8 cellular contexts compared by ENCODE assay signal in genomic region chr10:69318997-69319727, GRCh38. TPM values are rescaled to one million over a fixed set of nuclear protein-coding genes. Genes with fewer than 3 reads are reported as not detected.
A peak's percentile ranks its signal among the peaks of the same experiment; 100 is the strongest.
DNase-seq lines count a peak whose midpoint lies in the region; ATAC-seq and TF ChIP-seq lines count a peak whose summit lies in the region.

No MANE protein-coding gene starts in this region.

- H3K79me2 ChIP-seq in GM23338 (replicated peaks; ENCODE audit: insufficient read depth) = peaks cover 55% of the 10 kb centered on the region

- no peak overlapping the region; the same call in 1 of the 2 replicates for H3K27ac Mint-ChIP-seq in GM23338
- peak overlapping the region; percentile 87 to 97 (median 95) for H3K27ac Mint-ChIP-seq in naive thymus-derived CD8-positive, alpha-beta T cell

- H3K27me3 Mint-ChIP-seq in GM23338 (ENCODE audit: insufficient read depth, low read depth, poor library complexity) = peaks cover 7% of the 10 kb centered on the region
- H3K27me3 Mint-ChIP-seq in naive thymus-derived CD8-positive, alpha-beta T cell = no peaks in the 10 kb centered on the region

- peaks cover 66% of the 10 kb centered on the region for H3K4me1 ChIP-seq in GM23338 (ENCODE audit: insufficient read depth)

- peak; percentile 17 for TF ChIP-seq POLR2A in erythroblast (IDR thresholded peaks at IDR 0.05; ENCODE audit: low read length)

- H3K36me3 ChIP-seq in GM23338 (ENCODE audit: insufficient read depth) = no peaks in the 10 kb centered on the region

- POLR2A ChIA-PET in naive thymus-derived CD8-positive, alpha-beta T cell (lab: Charles Lee) = interaction anchor here (1.0 to 5.0 kb wide), 11 partner anchors 9 to 89 kb away, joined by 3 to 43 read pairs (median 17); no protein-coding TSS in a partner anchor

- peak overlapping the region; percentile 99 for H3K4me2 ChIP-seq in GM23338

- peaks cover 53% of the 10 kb centered on the region for H3K4me1 Mint-ChIP-seq in GM23338
- H3K4me1 Mint-ChIP-seq in naive thymus-derived CD8-positive, alpha-beta T cell = peaks cover 17 to 52% (median 47%) of the 10 kb centered on the region in 4 donors

- no peak for TF ChIP-seq CTCF in GM23338 (conservative IDR thresholded peaks at IDR 0.05; ENCODE audit: low read depth in 2 of 2)

- H3K36me3 Mint-ChIP-seq in GM23338 (ENCODE audit: low read depth) = peaks cover 6% of the 10 kb centered on the region; the same call in 2 of the 3 replicates
- no peaks in the 10 kb centered on the region for H3K36me3 Mint-ChIP-seq in naive thymus-derived CD8-positive, alpha-beta T cell

- peaks cover 14% of the 10 kb centered on the region for H4K20me1 ChIP-seq in GM23338 (replicated peaks; ENCODE audit: insufficient read depth)

- no peaks in the 10 kb centered on the region for H3K9me2 ChIP-seq in GM23338 (ENCODE audit: insufficient read depth)

- peak; percentile 20 for ATAC-seq in GM23338
- peak; percentile 13 to 27 for ATAC-seq in naive thymus-derived CD8-positive, alpha-beta T cell
- peak; percentile 19 for ATAC-seq in stimulated activated naive CD8-positive, alpha-beta T cell treated with anti-CD3 and anti-CD28 coated beads, Interleukin-15, Interleukin-2, amounts not matched to agents 100 U/mL and 50 U/mL, for 24 hours

- no peak overlapping the region for H3K27ac ChIP-seq in GM23338 (ENCODE audit: low read depth)

- no peaks in the 10 kb centered on the region for H3K27me3 ChIP-seq in GM23338 (ENCODE audit: insufficient read depth)

- H3K9me3 Mint-ChIP-seq in GM23338 = no peaks in the 10 kb centered on the region
- H3K9me3 Mint-ChIP-seq in naive thymus-derived CD8-positive, alpha-beta T cell = no peaks in the 10 kb centered on the region

- peak; percentile 40 for DNase-seq in GF-D8 (lab: John Stamatoyannopoulos, UW)
- no peak for DNase-seq in GM23338 (ENCODE audit: low spot score)
- peak; percentile 8 for DNase-seq in NCI-H1105 treated with DMSO at 0.1 percent for 48 hours (lab: John Stamatoyannopoulos, UW)
- DNase-seq in activated T-cell treated with anti-CD3 and anti-CD28 coated beads for 48 hours (ENCODE audit: low read depth) = peak; percentile 79
- peak; percentile 82 to 90 for DNase-seq in erythroblast (lab: John Stamatoyannopoulos, UW)
- DNase-seq in naive thymus-derived CD8-positive, alpha-beta T cell = peak; percentile 52 to 83 (median 64)
- DNase-seq in stimulated activated naive CD8-positive, alpha-beta T cell treated with anti-CD3 and anti-CD28 coated beads, Interleukin-15, Interleukin-2, amounts not matched to agents 100 U/mL and 50 U/mL, for 24 hours = peak; percentile 82
- DNase-seq in HPDE6-E6E7 (ENCODE audit: extremely low spot score) = no peak

- H3F3A ChIP-seq in GM23338 (replicated peaks; ENCODE audit: low read depth) = peaks cover 13% of the 10 kb centered on the region

- H3K4me3 ChIP-seq in GM23338 = peak overlapping the region; percentile 99

- H3K4me3 Mint-ChIP-seq in GM23338 = peak overlapping the region; percentile 95
- peak overlapping the region; percentile 93 to 98 (median 96) for H3K4me3 Mint-ChIP-seq in naive thymus-derived CD8-positive, alpha-beta T cell

- H2AFZ ChIP-seq in GM23338 = no peak overlapping the region

TF ChIP-seq in GM23338, 12 proteins besides CTCF, POLR2A, EP300 and RAD21:
- TF ChIP-seq NANOG (IDR thresholded peaks at IDR 0.05; ENCODE audit: borderline replicate concordance) = no peak

RNA-seq across cellular contexts. Expression of gene HK1, which starts 40.9 kb away (rescaled TPM):
- total RNA-seq in GM23338 (2014; rRNA removed; shearing (Covaris generic)) = 197 and 229 TPM in 2 replicates
- 70.0 and 76.6 TPM in 2 replicates for polyA plus RNA-seq in GM23338 (2016; fragmentation: Nextera tagmentation; extraction: Ambion mirVana)
- 10 to 100 TPM; 63.5 to 67.1 TPM for total RNA-seq in naive thymus-derived CD8-positive, alpha-beta T cell
- polyA plus RNA-seq in naive thymus-derived CD8-positive, alpha-beta T cell = 100 to 1,000 TPM in 1 of 3 donors, 10 to 100 TPM in 2; 89.9 to 129 (median 97.1) TPM

Comparison
In these comparisons a context has a peak if more than half of its experiments do, and no peak if none do; other contexts are left out.
1. DNase-seq: peak in GF-D8 (single experiment), NCI-H1105 treated with DMSO at 0.1 percent for 48 hours (single experiment), activated T-cell treated with anti-CD3 and anti-CD28 coated beads for 48 hours (single experiment), erythroblast (2 of 2), naive thymus-derived CD8-positive, alpha-beta T cell (10 of 10) and stimulated activated naive CD8-positive, alpha-beta T cell treated with anti-CD3 and anti-CD28 coated beads, Interleukin-15, Interleukin-2, amounts not matched to agents 100 U/mL and 50 U/mL, for 24 hours (single experiment); none in GM23338 (single experiment) and HPDE6-E6E7 (single experiment).
2. Peak in every context shown above with its lines, with median percentiles within 50 percentile points of each other: ATAC-seq.